13 cellular contexts compared by ENCODE assay signal in the genomic region with DNA sequence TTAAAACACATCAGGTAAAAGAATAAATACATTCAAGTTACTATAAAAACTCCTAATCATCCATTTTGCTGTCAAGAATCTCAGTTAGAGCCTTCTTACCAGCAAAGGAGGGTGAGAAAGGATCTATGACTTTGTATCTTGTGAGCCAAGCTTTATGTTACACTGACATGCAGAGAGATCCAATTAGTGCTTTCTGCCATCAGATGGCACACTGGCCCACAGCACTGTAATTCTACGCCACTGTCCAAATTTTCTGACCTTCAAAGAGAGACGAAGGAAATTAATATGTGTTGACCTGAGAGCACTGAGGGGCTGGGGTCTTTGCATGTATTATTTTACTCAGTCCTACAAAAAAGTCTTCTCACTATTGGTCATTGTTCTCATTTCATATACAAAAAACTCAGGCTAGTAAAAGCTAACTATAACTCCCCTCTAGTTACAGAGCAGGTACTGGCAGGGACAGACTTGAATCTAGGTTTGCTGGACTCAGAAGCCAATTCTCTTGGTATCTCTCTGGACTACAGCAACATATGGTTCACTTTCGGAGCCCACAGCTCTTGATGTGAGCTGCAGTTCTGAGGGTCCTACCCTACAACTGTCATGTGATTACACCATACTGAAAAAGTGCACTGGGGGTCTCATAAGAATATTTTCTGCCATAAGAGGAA.
DNase-seq lines count a peak whose midpoint lies in the region; ATAC-seq, FAIRE-seq and TF ChIP-seq lines count a peak whose summit lies in the region.
"Had no signal": no experiment of that assay in that cellular context is flagged by ENCODE, and none has a peak within 500 bp of the region (broad histone marks: within the 10 kb centered on the region; RNA-seq: fewer than 3 reads in every experiment).

No MANE protein-coding gene starts in this region.

- no peak for TF ChIP-seq POLR2A in GM12891 (IDR thresholded peaks at IDR 0.05; ENCODE audit: low read depth, low read length)
- no peak for TF ChIP-seq POLR2A in ovary (IDR thresholded peaks at IDR 0.05)

- no peaks in the 10 kb centered on the region for H3K36me3 ChIP-seq in ovary
- H3K36me3 ChIP-seq: colonic mucosa had no signal

- DNase-seq in LHCN-M2 (ENCODE audit: low read depth) (peak; percentile 18), amniotic epithelial cell (ENCODE audit: low read depth) (peak; percentile 1), left ventricle myocardium superior (no peak), sciatic nerve (ENCODE audit: low spot score) (no peak), GM12891 (ENCODE audit: insufficient read length, low spot score) (no peak), ovary (no peak)
- DNase-seq: activated CD4-positive, alpha-beta memory T cell treated with anti-CD3 and anti-CD28 coated beads for 36 hours; activated naive CD4-positive, alpha-beta T cell treated with anti-CD3 and anti-CD28 coated beads for 36 hours; colonic mucosa; NCI-H524 treated with DMSO at 0.1 percent for 48 hours had no signal

- peak; percentile 54 for ATAC-seq in left ventricle myocardium superior
- peak; percentile 54 for ATAC-seq in sciatic nerve
- ATAC-seq in GM19023 (IDR thresholded peaks at IDR 0.05; ENCODE audit: unreplicated experiment), result no peak
- ATAC-seq in HG03439 (IDR thresholded peaks at IDR 0.05; ENCODE audit: unreplicated experiment), result no peak

- intact Hi-C loops in left ventricle myocardium superior (cut with micrococcal nuclease) (loop anchor here (10.0 kb wide), 1 partner anchor 150 kb away; no protein-coding TSS in a partner anchor), sciatic nerve (cut with DNase I) (no loop called here), ovary (cut with DNase I) (no loop called here)

- no peak overlapping the region for H3K4me3 ChIP-seq in ovary
- H3K4me3 ChIP-seq: colonic mucosa had no signal

- WGBS in ovary, 3 donors, result 59 to 74% (median 65%) methylated on average over 3 of the region's 3 CpGs

- H3K27ac ChIP-seq in ovary, result peak overlapping the region in 1 of 2 donors; percentile 4
- H3K27ac ChIP-seq: colonic mucosa had no signal

- no peak for FAIRE-seq in GM12891 (lab: Jason Lieb, UNC)
- FAIRE-seq: GM12892 had no signal

- peaks cover 9% of the 10 kb centered on the region for H3K4me1 ChIP-seq in ovary (ENCODE audit: insufficient read depth)

- no peaks in the 10 kb centered on the region for H3K27me3 ChIP-seq in ovary
- H3K27me3 ChIP-seq: colonic mucosa had no signal

- TF ChIP-seq CTCF in ovary (IDR thresholded peaks at IDR 0.05), result no peak

- TF ChIP-seq EP300 in ovary (IDR thresholded peaks at IDR 0.05), result no peak

- no peaks in the 10 kb centered on the region for H3K9me3 ChIP-seq in ovary
- H3K9me3 ChIP-seq: colonic mucosa had no signal

TF ChIP-seq in GM12891, 5 proteins besides CTCF, POLR2A, EP300 and RAD21:
- TF ChIP-seq SPI1 (IDR thresholded peaks at IDR 0.05; ENCODE audit: low read depth, low read length) (no peak), PAX5 (IDR thresholded peaks at IDR 0.05; ENCODE audit: insufficient read depth, low read length, severe bottlenecking) (no peak), TAF1 (IDR thresholded peaks at IDR 0.05; ENCODE audit: low read depth, low read length) (no peak), POU2F2 (IDR thresholded peaks at IDR 0.05; ENCODE audit: low read depth, low read length) (no peak), POLR2AphosphoS5 (IDR thresholded peaks at IDR 0.05; ENCODE audit: low read depth, low read length) (no peak)

Comparison
In these comparisons a context has a peak if more than half of its experiments do, and no peak if none do; other contexts are left out.
1. DNase-seq: peak in LHCN-M2 (single experiment) and amniotic epithelial cell (single experiment); none in left ventricle myocardium superior (single experiment), sciatic nerve (single experiment), GM12891 (single experiment) and ovary (0 of 5).
2. ATAC-seq: peak in left ventricle myocardium superior (single experiment) and sciatic nerve (single experiment); none in GM19023 (single experiment) and HG03439 (single experiment).